Comparison of ENCODE assay signal across 9 cellular contexts in genomic region chr14:75429562-75429961, GRCh38. TPM values are rescaled to one million over a fixed set of nuclear protein-coding genes. Genes with fewer than 3 reads are reported as not detected.
DNase-seq lines count a peak whose midpoint lies in the region; ATAC-seq and TF ChIP-seq lines count a peak whose summit lies in the region.
"Had no signal": no experiment of that assay in that cellular context is flagged by ENCODE, and none has a peak within 500 bp of the region (broad histone marks: within the 10 kb centered on the region; RNA-seq: fewer than 3 reads in every experiment).

No MANE protein-coding gene starts in this region.

- POLR2A ChIA-PET in activated CD8-positive, alpha-beta T cell treated with anti-CD3 and anti-CD28 coated beads, Interleukin-2, amount 10 ng/mL, durations not matched to agents 7 days and 5 days (lab: Charles Lee): no interaction called here
- POLR2A ChIA-PET in activated CD8-positive, alpha-beta T cell treated with anti-CD3 and anti-CD28 coated beads for 36 hours (lab: Charles Lee): interaction anchor here (1.5 kb wide), 1 partner anchor 11 kb away, joined by 4 read pairs; no protein-coding TSS in a partner anchor

- CTCF ChIA-PET in activated CD8-positive, alpha-beta T cell treated with anti-CD3 and anti-CD28 coated beads, Interleukin-2, amount 10 ng/mL, durations not matched to agents 7 days and 5 days (lab: Charles Lee): interaction anchor here (0.9 to 1.1 kb wide), 2 partner anchors 14 to 25 kb away, joined by 3 to 4 read pairs; no protein-coding TSS in a partner anchor
- CTCF ChIA-PET in activated CD8-positive, alpha-beta T cell treated with anti-CD3 and anti-CD28 coated beads for 36 hours (lab: Charles Lee): interaction anchor here (0.7 to 1.6 kb wide), 4 partner anchors 60 to 226 kb away, joined by 3 to 4 read pairs (median 4); no protein-coding TSS in a partner anchor

- ATAC-seq in activated CD8-positive, alpha-beta T cell treated with anti-CD3 and anti-CD28 coated beads, Interleukin-2, amount 10 ng/mL, durations not matched to agents 7 days and 5 days: no peak
- ATAC-seq in activated CD8-positive, alpha-beta T cell treated with anti-CD3 and anti-CD28 coated beads for 36 hours: no peak
- no peak for ATAC-seq in memory B cell (ENCODE audit: low read depth)
- no peak for ATAC-seq in esophagus mucosa
- ATAC-seq in GM19467 (IDR thresholded peaks at IDR 0.05; ENCODE audit: unreplicated experiment): no peak

- H3K4me3 ChIP-seq in astrocyte of the spinal cord (ENCODE audit: low read depth, low read length) (peak overlapping the region; percentile 0), thyroid gland (replicated peaks in 1 of 3) (no peak overlapping the region)

- no peak for TF ChIP-seq CTCF in activated CD8-positive, alpha-beta T cell treated with anti-CD3 and anti-CD28 coated beads for 36 hours (IDR thresholded peaks at IDR 0.05)
- TF ChIP-seq CTCF in astrocyte of the spinal cord (IDR thresholded peaks at IDR 0.05; ENCODE audit: low read depth, low read length) (no peak), thyroid gland (IDR thresholded peaks at IDR 0.05) (no peak)

- H3K9me3 Mint-ChIP-seq in activated CD8-positive, alpha-beta T cell treated with anti-CD3 and anti-CD28 coated beads, Interleukin-2, amount 10 ng/mL, durations not matched to agents 7 days and 5 days (ENCODE audit: insufficient read depth): no peaks in the 10 kb centered on the region
- H3K9me3 Mint-ChIP-seq in activated CD8-positive, alpha-beta T cell treated with anti-CD3 and anti-CD28 coated beads for 36 hours: no peaks in the 10 kb centered on the region
- H3K9me3 Mint-ChIP-seq in memory B cell: no peaks in the 10 kb centered on the region

- peaks cover 29% of the 10 kb centered on the region for H3K27me3 Mint-ChIP-seq in activated CD8-positive, alpha-beta T cell treated with anti-CD3 and anti-CD28 coated beads, Interleukin-2, amount 10 ng/mL, durations not matched to agents 7 days and 5 days (ENCODE audit: low read depth)
- peaks cover 15% of the 10 kb centered on the region for H3K27me3 Mint-ChIP-seq in activated CD8-positive, alpha-beta T cell treated with anti-CD3 and anti-CD28 coated beads for 36 hours
- H3K27me3 Mint-ChIP-seq in memory B cell: no peaks in the 10 kb centered on the region

- H3K36me3 Mint-ChIP-seq in activated CD8-positive, alpha-beta T cell treated with anti-CD3 and anti-CD28 coated beads, Interleukin-2, amount 10 ng/mL, durations not matched to agents 7 days and 5 days (ENCODE audit: low read depth): no peaks in the 10 kb centered on the region
- no peaks in the 10 kb centered on the region for H3K36me3 Mint-ChIP-seq in activated CD8-positive, alpha-beta T cell treated with anti-CD3 and anti-CD28 coated beads for 36 hours (ENCODE audit: low read depth)
- H3K36me3 Mint-ChIP-seq in memory B cell: peaks cover 14% of the 10 kb centered on the region

- H3K4me3 Mint-ChIP-seq in activated CD8-positive, alpha-beta T cell treated with anti-CD3 and anti-CD28 coated beads, Interleukin-2, amount 10 ng/mL, durations not matched to agents 7 days and 5 days: peak overlapping the region; percentile 67
- no peak overlapping the region for H3K4me3 Mint-ChIP-seq in activated CD8-positive, alpha-beta T cell treated with anti-CD3 and anti-CD28 coated beads for 36 hours
- H3K4me3 Mint-ChIP-seq in memory B cell: peak overlapping the region; percentile 14

- no peaks in the 10 kb centered on the region for H3K9me3 ChIP-seq in thyroid gland

- H3K27me3 ChIP-seq in thyroid gland: no peaks in the 10 kb centered on the region

- peaks cover 20 to 25% of the 10 kb centered on the region in 2 donors for H3K4me1 ChIP-seq in thyroid gland

- no peak for TF ChIP-seq POLR2A in thyroid gland (IDR thresholded peaks at IDR 0.05)

- in situ Hi-C loops in astrocyte of the spinal cord (cut with HindIII; ENCODE audit: low sequenced_read_pairs): no loop called here

- DNase-seq in activated CD8-positive, alpha-beta T cell treated with anti-CD3 and anti-CD28 coated beads, Interleukin-2, amount 10 ng/mL, durations not matched to agents 7 days and 5 days: no peak
- no peak for DNase-seq in activated CD8-positive, alpha-beta T cell treated with anti-CD3 and anti-CD28 coated beads for 36 hours
- DNase-seq in astrocyte of the spinal cord (ENCODE audit: low read depth, low spot score) (no peak), memory B cell (ENCODE audit: low spot score in 2 of 2) (no peak), thyroid gland (no peak), NOMO-1 treated with DMSO at 0.1 percent for 48 hours (lab: John Stamatoyannopoulos, UW; ENCODE audit: unreplicated experiment) (no peak)
- DNase-seq: hippocampal formation had no signal

- intact Hi-C loops in activated CD8-positive, alpha-beta T cell treated with anti-CD3 and anti-CD28 coated beads for 36 hours (cut with micrococcal nuclease): no loop called here
- intact Hi-C loops in thyroid gland (cut with DNase I): no loop called here

- H3K36me3 ChIP-seq in thyroid gland: peaks cover under 1 to 3% of the 10 kb centered on the region in 2 donors

- no peak overlapping the region for H3K27ac Mint-ChIP-seq in activated CD8-positive, alpha-beta T cell treated with anti-CD3 and anti-CD28 coated beads, Interleukin-2, amount 10 ng/mL, durations not matched to agents 7 days and 5 days
- H3K27ac Mint-ChIP-seq in activated CD8-positive, alpha-beta T cell treated with anti-CD3 and anti-CD28 coated beads for 36 hours: no peak overlapping the region
- H3K27ac Mint-ChIP-seq in memory B cell: no peak overlapping the region

- peaks cover 17% of the 10 kb centered on the region for H3K4me1 Mint-ChIP-seq in activated CD8-positive, alpha-beta T cell treated with anti-CD3 and anti-CD28 coated beads, Interleukin-2, amount 10 ng/mL, durations not matched to agents 7 days and 5 days (ENCODE audit: low read depth)
- H3K4me1 Mint-ChIP-seq in activated CD8-positive, alpha-beta T cell treated with anti-CD3 and anti-CD28 coated beads for 36 hours (ENCODE audit: low read depth): peaks cover 8% of the 10 kb centered on the region
- H3K4me1 Mint-ChIP-seq in memory B cell: peaks cover 38% of the 10 kb centered on the region

- peak overlapping the region in 2 of 3 donors; percentile 58 to 69 for H3K27ac ChIP-seq in thyroid gland

- WGBS in thyroid gland, 2 donors: 74 to 81% methylated on average over 1 of the region's 1 CpG

RNA-seq across cellular contexts. Expression of gene JDP2, which starts 1.7 kb away (rescaled TPM):
- 1 to 10 TPM in 1 of 2 experiments, under 1 TPM in 1; 0.71 to 1.4 TPM for total RNA-seq in activated CD8-positive, alpha-beta T cell treated with anti-CD3 and anti-CD28 coated beads, Interleukin-2, amount 10 ng/mL, durations not matched to agents 7 days and 5 days
- total RNA-seq in activated CD8-positive, alpha-beta T cell treated with anti-CD3 and anti-CD28 coated beads for 36 hours: 1 to 10 TPM; 1.3 to 1.4 TPM
- total RNA-seq in thyroid gland (10 to 100 TPM; 24.2 to 54.6 (median 36.3) TPM), esophagus mucosa (18.5 TPM)
